In genomic region chr17:35214631-35215273, GRCh38 we compare ENCODE assay signal across 14 cellular contexts. TPM values are rescaled to one million over a fixed set of nuclear protein-coding genes. Genes with fewer than 3 reads are reported as not detected.
DNase-seq lines count a peak whose midpoint lies in the region; ATAC-seq, FAIRE-seq and TF ChIP-seq lines count a peak whose summit lies in the region.
"Had no signal": no experiment of that assay in that cellular context is flagged by ENCODE, and none has a peak within 500 bp of the region (broad histone marks: within the 10 kb centered on the region; RNA-seq: fewer than 3 reads in every experiment).

No MANE protein-coding gene starts in this region.

- CTCF ChIA-PET in activated CD4-positive, alpha-beta T cell treated with anti-CD3 and anti-CD28 coated beads for 36 hours (lab: Charles Lee) = interaction anchor here (0.5 to 2.5 kb wide), 10 partner anchors 9 to 365 kb away, joined by 3 to 8 read pairs (median 3); no protein-coding TSS in a partner anchor
- CTCF ChIA-PET in endothelial cell of umbilical vein (lab: Charles Lee) = no interaction called here

- no peak overlapping the region for H2AFZ ChIP-seq in endothelial cell of umbilical vein (ENCODE audit: low read depth, low read length)

- H3K36me3 Mint-ChIP-seq in activated CD4-positive, alpha-beta T cell treated with anti-CD3 and anti-CD28 coated beads for 36 hours (ENCODE audit: low read depth) = no peaks in the 10 kb centered on the region
- no peaks in the 10 kb centered on the region for H3K36me3 Mint-ChIP-seq in stimulated activated naive CD8-positive, alpha-beta T cell treated with anti-CD3 and anti-CD28 coated beads, Interleukin-15, Interleukin-2, amounts not matched to agents 100 ng/mL and 50 ng/mL, for 24 hours (ENCODE audit: low read depth)

- no peak overlapping the region for H3K9ac ChIP-seq in endothelial cell of umbilical vein (replicated peaks; ENCODE audit: extremely low read depth, insufficient read depth, low read length)

- H3K27ac Mint-ChIP-seq in activated CD4-positive, alpha-beta T cell treated with anti-CD3 and anti-CD28 coated beads for 36 hours = peak overlapping the region; percentile 80
- peak overlapping the region; percentile 87 for H3K27ac Mint-ChIP-seq in stimulated activated naive CD8-positive, alpha-beta T cell treated with anti-CD3 and anti-CD28 coated beads, Interleukin-15, Interleukin-2, amounts not matched to agents 100 ng/mL and 50 ng/mL, for 24 hours

- no peaks in the 10 kb centered on the region for H3K4me1 ChIP-seq in endothelial cell of umbilical vein (ENCODE audit: control insufficient read depth, extremely low read depth, insufficient read depth, low read length)
- H3K4me1 ChIP-seq: tibial artery had no signal

- H3K27me3 Mint-ChIP-seq in activated CD4-positive, alpha-beta T cell treated with anti-CD3 and anti-CD28 coated beads for 36 hours = no peaks in the 10 kb centered on the region
- H3K27me3 Mint-ChIP-seq in stimulated activated naive CD8-positive, alpha-beta T cell treated with anti-CD3 and anti-CD28 coated beads, Interleukin-15, Interleukin-2, amounts not matched to agents 100 ng/mL and 50 ng/mL, for 24 hours = no peaks in the 10 kb centered on the region

- no peaks in the 10 kb centered on the region for H4K20me1 ChIP-seq in endothelial cell of umbilical vein (replicated peaks; ENCODE audit: control insufficient read depth, extremely low read depth, insufficient read depth, low read length)

- peaks cover 9 to 21% of the 10 kb centered on the region in 2 experiments for H3K27me3 ChIP-seq in endothelial cell of umbilical vein (ENCODE audit: control insufficient read depth in 2 of 2, insufficient read depth in 2 of 2, low read length in 2 of 2)
- H3K27me3 ChIP-seq: gastrocnemius medialis had no signal

- intact Hi-C loops in activated CD4-positive, alpha-beta T cell treated with anti-CD3 and anti-CD28 coated beads for 36 hours (cut with DNase I, micrococcal nuclease) = loop anchor here (1.0 to 10.0 kb wide), 13 partner anchors 28 to 594 kb away; partner anchors contain the start of genes AP2B1 (in 1 of the 2), CCT6B (in 1 of the 2), NLE1 (in 1 of the 2) and RFFL (in 1 of the 2)
- intact Hi-C loops in endothelial cell of umbilical vein (cut with micrococcal nuclease) = no loop called here

- no TSS peak for BruUV-seq in endothelial cell of umbilical vein (replicated peaks; lab: Mats Ljungman, UMichigan)

- H3K9me3 Mint-ChIP-seq in activated CD4-positive, alpha-beta T cell treated with anti-CD3 and anti-CD28 coated beads for 36 hours (ENCODE audit: low read depth) = peaks cover 8% of the 10 kb centered on the region
- no peaks in the 10 kb centered on the region for H3K9me3 Mint-ChIP-seq in stimulated activated naive CD8-positive, alpha-beta T cell treated with anti-CD3 and anti-CD28 coated beads, Interleukin-15, Interleukin-2, amounts not matched to agents 100 ng/mL and 50 ng/mL, for 24 hours

- ATAC-seq in activated CD4-positive, alpha-beta T cell treated with anti-CD3 and anti-CD28 coated beads for 36 hours = peak; percentile 67
- ATAC-seq in GM21447 (IDR thresholded peaks at IDR 0.05; ENCODE audit: unreplicated experiment) = no peak
- ATAC-seq: gastrocnemius medialis had no signal

- peak; percentile 46 for FAIRE-seq in endothelial cell of umbilical vein (lab: Jason Lieb, UNC)

- H3K4me3 Mint-ChIP-seq in activated CD4-positive, alpha-beta T cell treated with anti-CD3 and anti-CD28 coated beads for 36 hours = peak overlapping the region; percentile 49
- H3K4me3 Mint-ChIP-seq in stimulated activated naive CD8-positive, alpha-beta T cell treated with anti-CD3 and anti-CD28 coated beads, Interleukin-15, Interleukin-2, amounts not matched to agents 100 ng/mL and 50 ng/mL, for 24 hours = peak overlapping the region; percentile 67

- peaks cover 85% of the 10 kb centered on the region for H3K4me1 Mint-ChIP-seq in activated CD4-positive, alpha-beta T cell treated with anti-CD3 and anti-CD28 coated beads for 36 hours
- H3K4me1 Mint-ChIP-seq in stimulated activated naive CD8-positive, alpha-beta T cell treated with anti-CD3 and anti-CD28 coated beads, Interleukin-15, Interleukin-2, amounts not matched to agents 100 ng/mL and 50 ng/mL, for 24 hours (ENCODE audit: low read depth) = peaks cover 83% of the 10 kb centered on the region

- TF ChIP-seq POLR2A in endothelial cell of umbilical vein (IDR thresholded peaks at IDR 0.05; ENCODE audit: low read depth, low read length) = no peak

- no peak overlapping the region for H3K27ac ChIP-seq in endothelial cell of umbilical vein (ENCODE audit: insufficient read depth, low read depth, low read length)
- H3K27ac ChIP-seq: tibial artery had no signal

- H3K79me2 ChIP-seq in endothelial cell of umbilical vein (ENCODE audit: control insufficient read depth, insufficient read depth, low read length) = no peaks in the 10 kb centered on the region

- TF ChIP-seq CTCF in endothelial cell of umbilical vein (IDR thresholded peaks at IDR 0.05; ENCODE audit: extremely low read depth in 1 of 2, insufficient read depth in 1 of 2, low read depth in 1 of 2, low read length in 2 of 2) = no peak

- no peak overlapping the region for H3K4me3 ChIP-seq in endothelial cell of umbilical vein (replicated peaks in 1 of 3; ENCODE audit: insufficient read depth in 1 of 3, low read depth in 1 of 3, low read length in 3 of 3)
- H3K4me3 ChIP-seq: gastrocnemius medialis, tibial artery had no signal

- dilution Hi-C loops in endothelial cell of umbilical vein (cut with MboI; ENCODE audit: extremely low pct_ligation_motif_present, low sequenced_read_pairs) = no loop called here

- no peaks in the 10 kb centered on the region for H3K9me3 ChIP-seq in endothelial cell of umbilical vein (replicated peaks; ENCODE audit: control insufficient read depth, insufficient read depth, low read length)
- H3K9me3 ChIP-seq: gastrocnemius medialis, tibial artery had no signal

- no peaks in the 10 kb centered on the region for H3K36me3 ChIP-seq in endothelial cell of umbilical vein (ENCODE audit: control insufficient read depth in 2 of 2, extremely low read depth in 1 of 2, insufficient read depth in 2 of 2, low read length in 2 of 2)
- H3K36me3 ChIP-seq: gastrocnemius medialis, tibial artery had no signal

- peak; percentile 54 for DNase-seq in activated CD4-positive, alpha-beta T cell treated with anti-CD3 and anti-CD28 coated beads for 36 hours
- no peak for DNase-seq in activated CD4-positive, alpha-beta T cell treated with anti-CD3 and anti-CD28 coated beads, Interleukin-2, amount 50 U/mL, for 4 hours
- peak; percentile 79 for DNase-seq in activated CD8-positive, alpha-beta memory T cell treated with anti-CD3 and anti-CD28 coated beads for 24 hours
- no peak for DNase-seq in endothelial cell of umbilical vein (ENCODE audit: low read depth, low spot score)
- no peak for DNase-seq in NCI-H2171 (lab: John Stamatoyannopoulos, UW)
- DNase-seq in DMS 273 treated with DMSO at 0.1 percent for 48 hours (lab: John Stamatoyannopoulos, UW) = no peak
- DNase-seq: caudate nucleus, gastrocnemius medialis, mesenchymal stem cell, NCI-H146, tibial artery had no signal

- H3K4me2 ChIP-seq in endothelial cell of umbilical vein (ENCODE audit: insufficient read depth, low read length) = no peak overlapping the region

- H3K9me1 ChIP-seq in endothelial cell of umbilical vein (replicated peaks; ENCODE audit: control insufficient read depth, extremely low read depth, insufficient read depth, low read length) = no peaks in the 10 kb centered on the region

- POLR2A ChIA-PET in activated CD4-positive, alpha-beta T cell treated with anti-CD3 and anti-CD28 coated beads for 36 hours (lab: Charles Lee) = interaction anchor here (0.5 to 2.0 kb wide), 6 partner anchors 24 to 362 kb away, joined by 3 to 11 read pairs (median 4); partner anchors contain the start of gene SLFN5
- POLR2A ChIA-PET in endothelial cell of umbilical vein (lab: Charles Lee) = no interaction called here

TF ChIP-seq in endothelial cell of umbilical vein, 7 proteins besides CTCF, POLR2A, EP300 and RAD21:
- no peak for TF ChIP-seq JUN (IDR thresholded peaks at IDR 0.05; ENCODE audit: borderline replicate concordance, insufficient read depth, insufficient read length, low read depth)
- TF ChIP-seq MYC (IDR thresholded peaks at IDR 0.05; ENCODE audit: low read depth, low read length) = no peak
- TF ChIP-seq POLR2AphosphoS5 (IDR thresholded peaks at IDR 0.05; ENCODE audit: insufficient read depth, low read depth, low read length) = no peak
- no peak for TF ChIP-seq MAX (IDR thresholded peaks at IDR 0.05; ENCODE audit: insufficient read depth, insufficient read length)
- TF ChIP-seq FOS (IDR thresholded peaks at IDR 0.05; ENCODE audit: borderline replicate concordance, insufficient read depth, low read length) = no peak
- TF ChIP-seq GATA2 (IDR thresholded peaks at IDR 0.05; ENCODE audit: insufficient read depth, insufficient read length, low read depth, low read length) = no peak
- no peak for TF ChIP-seq EZH2 (IDR thresholded peaks at IDR 0.05; ENCODE audit: borderline replicate concordance, low read depth, low read length, severe bottlenecking)

RNA-seq across cellular contexts. Expression of gene SLC35G3, which starts 20.6 kb away (rescaled TPM):
- not detected for total RNA-seq in activated CD4-positive, alpha-beta T cell treated with anti-CD3 and anti-CD28 coated beads for 36 hours
- not detected in 2 replicates for total RNA-seq in endothelial cell of umbilical vein
- polyA plus RNA-seq in endothelial cell of umbilical vein = not detected in 2 replicates
- not detected in 2 replicates for polyA plus RNA-seq in endothelial cell of umbilical vein (2011; cell fraction: cytosol; rRNA removed)
- not detected in 2 replicates for polyA plus RNA-seq in endothelial cell of umbilical vein (2011; cell fraction: nucleus; rRNA removed)
- polyA plus RNA-seq in endothelial cell of umbilical vein (2012) = not detected in 2 replicates
- polyA minus RNA-seq in endothelial cell of umbilical vein = not detected in 2 replicates
- polyA minus RNA-seq in endothelial cell of umbilical vein (2011; cell fraction: cytosol; rRNA and poly(A)+ RNA removed) = not detected
- polyA minus RNA-seq in endothelial cell of umbilical vein (2011; cell fraction: nucleus; rRNA and poly(A)+ RNA removed) = not detected in 2 replicates
- total RNA-seq: A673, gastrocnemius medialis had no signal

RNA-seq across cellular contexts. Expression of gene SLFN5, which starts 28.1 kb away (rescaled TPM):
- 10 to 100 TPM; 28.8 to 29.8 TPM for total RNA-seq in activated CD4-positive, alpha-beta T cell treated with anti-CD3 and anti-CD28 coated beads for 36 hours
- total RNA-seq in endothelial cell of umbilical vein = 15.7 and 24.2 TPM in 2 replicates
- 3.2 and 4.5 TPM in 2 replicates for polyA plus RNA-seq in endothelial cell of umbilical vein
- polyA plus RNA-seq in endothelial cell of umbilical vein (2011; cell fraction: cytosol; rRNA removed) = 4.6 and 5.2 TPM in 2 replicates
- 5.3 and 5.4 TPM in 2 replicates for polyA plus RNA-seq in endothelial cell of umbilical vein (2011; cell fraction: nucleus; rRNA removed)
- 22.7 and 23.1 TPM in 2 replicates for polyA plus RNA-seq in endothelial cell of umbilical vein (2012)
- 22.3 and 23.1 TPM in 2 replicates for polyA minus RNA-seq in endothelial cell of umbilical vein
- 7.9 TPM for polyA minus RNA-seq in endothelial cell of umbilical vein (2011; cell fraction: cytosol; rRNA and poly(A)+ RNA removed)
- polyA minus RNA-seq in endothelial cell of umbilical vein (2011; cell fraction: nucleus; rRNA and poly(A)+ RNA removed) = 9.7 and 11.1 TPM in 2 replicates

Comparison
In these comparisons a context has a peak if more than half of its experiments do, and no peak if none do; other contexts are left out.
1. DNase-seq: peak in activated CD4-positive, alpha-beta T cell treated with anti-CD3 and anti-CD28 coated beads for 36 hours (single experiment) and activated CD8-positive, alpha-beta memory T cell treated with anti-CD3 and anti-CD28 coated beads for 24 hours (single experiment); none in activated CD4-positive, alpha-beta T cell treated with anti-CD3 and anti-CD28 coated beads, Interleukin-2, amount 50 U/mL, for 4 hours (0 of 2), endothelial cell of umbilical vein (single experiment), NCI-H2171 (single experiment) and DMS 273 treated with DMSO at 0.1 percent for 48 hours (single experiment).